ENCODE assay signal across 9 cellular contexts in genomic region chr1:198253259-198253658, GRCh38.
DNase-seq lines count a peak whose midpoint lies in the region; ATAC-seq, FAIRE-seq and TF ChIP-seq lines count a peak whose summit lies in the region.
"Had no signal": no experiment of that assay in that cellular context is flagged by ENCODE, and none has a peak within 500 bp of the region (broad histone marks: within the 10 kb centered on the region; RNA-seq: fewer than 3 reads in every experiment).

No MANE protein-coding gene starts in this region.

- peak; percentile 41 for DNase-seq in bronchial epithelial cell (ENCODE audit: low read depth)
- no peak for DNase-seq in COR-L47 (lab: John Stamatoyannopoulos, UW)
- no peak for DNase-seq in activated CD4-positive, CD25-positive, alpha-beta regulatory T cell treated with anti-CD3 and anti-CD28 coated beads, Interleukin-2, amount 50 U/mL, for 72 hours
- DNase-seq in HEK293T (ENCODE audit: extremely low spot score): no peak
- DNase-seq in T-cell: no peak
- DNase-seq: stimulated activated CD4-positive, alpha-beta T cell treated with anti-CD3 and anti-CD28 coated beads, Interleukin-4, amount 100 ng/mL, for 4 hours had no signal

- H3K4me3 Mint-ChIP-seq in T-cell: no peak overlapping the region

- no peaks in the 10 kb centered on the region for H3K27me3 Mint-ChIP-seq in T-cell

- peaks cover 11% of the 10 kb centered on the region for H3K36me3 Mint-ChIP-seq in T-cell

- H3K27me3 ChIP-seq in bronchial epithelial cell (ENCODE audit: control insufficient read depth, insufficient read depth, low read length): no peaks in the 10 kb centered on the region

- FAIRE-seq in bronchial epithelial cell (lab: Jason Lieb, UNC): no peak

- no peak overlapping the region for H3K4me3 ChIP-seq in bronchial epithelial cell (ENCODE audit: low read depth, low read length)

- POLR2A ChIA-PET in HEK293T (lab: Yijun Ruan, JAX): no interaction called here
- POLR2A ChIA-PET in T-cell (lab: Charles Lee): interaction anchor here in 1 of 2 donors (0.7 kb wide), 1 partner anchor 37 kb away, joined by 4 read pairs; no protein-coding TSS in a partner anchor

- ATAC-seq in GM18520 (IDR thresholded peaks at IDR 0.05; ENCODE audit: unreplicated experiment): peak; percentile 58
- ATAC-seq in GM21390 (IDR thresholded peaks at IDR 0.05; ENCODE audit: unreplicated experiment): peak; percentile 83
- peak; percentile 73 for ATAC-seq in HG03135 (IDR thresholded peaks at IDR 0.05; ENCODE audit: unreplicated experiment)
- ATAC-seq in T-cell (replicated peaks in 1 of 4): no peak

- H3K9me3 Mint-ChIP-seq in T-cell: no peaks in the 10 kb centered on the region

- H3K4me1 Mint-ChIP-seq in T-cell: peaks cover 49 to 61% (median 56%) of the 10 kb centered on the region in 3 donors

- no peak for TF ChIP-seq CTCF in bronchial epithelial cell (IDR thresholded peaks at IDR 0.05; ENCODE audit: insufficient read depth, low read length, severe bottlenecking)

- H3K36me3 ChIP-seq in bronchial epithelial cell (ENCODE audit: control insufficient read depth, insufficient read depth, low read length): no peaks in the 10 kb centered on the region

- CTCF ChIA-PET in HEK293T (lab: Yijun Ruan, JAX): no interaction called here
- CTCF ChIA-PET in T-cell (lab: Charles Lee): interaction anchor here in 1 of 2 donors (1.0 kb wide), 1 partner anchor 12 kb away, joined by 3 read pairs; no protein-coding TSS in a partner anchor

- H3K27ac Mint-ChIP-seq in T-cell: peak overlapping the region in 1 of 2 donors; percentile 7

TF ChIP-seq in HEK293T, 16 proteins besides CTCF, POLR2A, EP300 and RAD21:
- TF ChIP-seq HDGF (IDR thresholded peaks at IDR 0.05; ENCODE audit: borderline replicate concordance): no peak
- no peak for TF ChIP-seq PKNOX1 (IDR thresholded peaks at IDR 0.05)
- TF ChIP-seq FOXK2 (IDR thresholded peaks at IDR 0.05): no peak
- TF ChIP-seq LEF1 (IDR thresholded peaks at IDR 0.05; ENCODE audit: borderline replicate concordance): no peak
- TF ChIP-seq TARDBP (IDR thresholded peaks at IDR 0.05): no peak
- TF ChIP-seq SUZ12 (IDR thresholded peaks at IDR 0.05): no peak
- no peak for TF ChIP-seq FOXA1 (IDR thresholded peaks at IDR 0.05)
- TF ChIP-seq NFRKB (IDR thresholded peaks at IDR 0.05): no peak
- TF ChIP-seq CTBP1 (IDR thresholded peaks at IDR 0.05; ENCODE audit: borderline replicate concordance): no peak
- no peak for TF ChIP-seq ARNT (IDR thresholded peaks at IDR 0.05)
- no peak for TF ChIP-seq L3MBTL2 (conservative IDR thresholded peaks at IDR 0.05)
TF ChIP-seq in HEK293T: peak in this region for 0.

Comparison
In these comparisons a context has a peak if more than half of its experiments do, and no peak if none do; other contexts are left out.
1. ATAC-seq: peak in GM18520 (single experiment), GM21390 (single experiment) and HG03135 (single experiment); none in T-cell (0 of 4).